ENCODE assay signal across 19 cellular contexts in the genomic region with DNA sequence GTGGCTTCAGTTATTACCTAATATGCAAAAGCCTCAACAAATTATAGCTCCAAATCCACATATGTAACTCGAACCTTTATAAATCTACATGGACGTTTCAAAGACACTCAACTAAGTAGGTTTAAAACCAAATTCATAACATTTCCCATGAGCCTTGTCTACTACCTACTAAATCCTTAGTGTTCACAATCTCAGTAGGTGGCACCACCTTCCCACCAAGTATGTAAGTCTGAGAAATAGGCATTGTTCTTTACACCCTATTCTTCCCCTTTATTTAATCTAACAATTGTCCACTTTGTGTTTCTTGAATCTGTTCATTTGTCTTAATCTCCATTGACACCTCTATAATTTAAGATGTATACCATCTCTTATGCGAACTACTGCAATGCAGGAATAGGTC. TPM values are rescaled to one million over a fixed set of nuclear protein-coding genes. Genes with fewer than 3 reads are reported as not detected.
DNase-seq lines count a peak whose midpoint lies in the region; ATAC-seq and TF ChIP-seq lines count a peak whose summit lies in the region.
"Had no signal": no experiment of that assay in that cellular context is flagged by ENCODE, and none has a peak within 500 bp of the region (broad histone marks: within the 10 kb centered on the region; RNA-seq: fewer than 3 reads in every experiment).

No MANE protein-coding gene starts in this region.

- peaks cover 4% of the 10 kb centered on the region for H3K36me3 Mint-ChIP-seq in T-helper 17 cell (ENCODE audit: low read depth)

- H3K36me3 ChIP-seq in HCT116 (ENCODE audit: control insufficient read depth in 1 of 2, insufficient read depth in 2 of 2, low read length in 2 of 2) = no peaks in the 10 kb centered on the region
- no peaks in the 10 kb centered on the region for H3K36me3 ChIP-seq in MG63

- H3K4me3 ChIP-seq in HCT116 (replicated peaks in 1 of 2; ENCODE audit: low read depth in 1 of 2, low read length in 2 of 2) = no peak overlapping the region
- no peak overlapping the region for H3K4me3 ChIP-seq in NB4 (ENCODE audit: low read depth, low read length)
- H3K4me3 ChIP-seq in MG63 = no peak overlapping the region
- H3K4me3 ChIP-seq: K562 had no signal

- DNase-seq in AML-193 (lab: John Stamatoyannopoulos, UW) (peak; percentile 27 to 60), HCT116 (ENCODE audit: low read depth, low spot score) (no peak), NB4 (ENCODE audit: low read depth) (peak; percentile 7), T-helper 17 cell (no peak), MG63 (no peak)
- DNase-seq: DMS79, NCI-H1105, NCI-H2081, NCI-H2227 treated with DMSO at 0.1 percent for 48 hours, NCI-H524, NCI-H82, OCI-M1, SHP77 treated with DMSO at 0.1 percent for 48 hours, SK-N-SH, T-helper 9 cell had no signal

- RAD21 ChIA-PET in HCT116 (lab: Charles Lee; ENCODE audit: low non-redundant PET in 1 of 2, low total read pairs in 2 of 2, uncharacterized antibody in 2 of 2, unreplicated experiment in 2 of 2) = no interaction called here

- no peaks in the 10 kb centered on the region for H3K27me3 Mint-ChIP-seq in T-helper 17 cell

- CTCF ChIA-PET in HCT116 (lab: Charles Lee) = no interaction called here

- no TSS peak for BruUV-seq in HCT116 (replicated peaks; lab: Mats Ljungman, UMichigan)

- intact Hi-C loops in HCT116 (cut with micrococcal nuclease) = loop anchor here (2.0 to 10.0 kb wide), 2 partner anchors 801 to 1183 kb away; partner anchors contain the start of gene KDSR

- no peaks in the 10 kb centered on the region for H3K9me3 ChIP-seq in HCT116 (ENCODE audit: control insufficient read depth in 1 of 2, insufficient read depth in 1 of 2, low read depth in 1 of 2, low read length in 2 of 2)
- H3K9me3 ChIP-seq in T-helper 17 cell (ENCODE audit: control insufficient read depth, low read length, poor library complexity, severe bottlenecking) = no peaks in the 10 kb centered on the region
- no peaks in the 10 kb centered on the region for H3K9me3 ChIP-seq in MG63
- H3K9me3 ChIP-seq: SK-N-SH had no signal

- POLR2A ChIA-PET in HCT116 (lab: Charles Lee) = no interaction called here

- no peak for ATAC-seq in HCT116
- no peak for ATAC-seq in T-helper 17 cell
- no peak for ATAC-seq in HG02642 (IDR thresholded peaks at IDR 0.05; ENCODE audit: poor library complexity, unreplicated experiment)
- ATAC-seq in HG02852 (IDR thresholded peaks at IDR 0.05; ENCODE audit: unreplicated experiment) = no peak
- ATAC-seq: K562 had no signal

- peaks cover 17% of the 10 kb centered on the region for H3K79me2 ChIP-seq in HCT116 (ENCODE audit: insufficient read depth, low read length)

- TF ChIP-seq CTCF in HCT116 (IDR thresholded peaks at IDR 0.05 in 2 of 3, conservative IDR thresholded peaks at IDR 0.05 in 1 of 3; ENCODE audit: borderline replicate concordance in 1 of 3, insufficient read depth in 1 of 3, low read depth in 2 of 3, low read length in 2 of 3) = no peak
- TF ChIP-seq CTCF in NB4 (IDR thresholded peaks at IDR 0.05; ENCODE audit: low read depth, low read length) = no peak

- no peak overlapping the region for H2AFZ ChIP-seq in HCT116 (ENCODE audit: low read depth, low read length, poor library complexity, severe bottlenecking)

- H3K27ac Mint-ChIP-seq in T-helper 17 cell = no peak overlapping the region

- peaks cover 19% of the 10 kb centered on the region for H3K4me1 Mint-ChIP-seq in T-helper 17 cell

- H3K9ac ChIP-seq in HCT116 (ENCODE audit: low read length) = no peak overlapping the region
- H3K9ac ChIP-seq: SK-N-SH had no signal

- H3K4me3 Mint-ChIP-seq in T-helper 17 cell = peak overlapping the region; percentile 19

- H3K27me3 ChIP-seq in HCT116 (ENCODE audit: insufficient read depth, low read length) (no peaks in the 10 kb centered on the region), MG63 (no peaks in the 10 kb centered on the region)

- H3K9me2 ChIP-seq in HCT116 (ENCODE audit: insufficient read depth) = no peaks in the 10 kb centered on the region
- H3K9me2 ChIP-seq: SK-N-SH had no signal

- H3K4me1 ChIP-seq in HCT116 (ENCODE audit: control insufficient read depth in 1 of 2, insufficient read depth in 2 of 2, low read length in 2 of 2) = peaks cover 0 to 7% of the 10 kb centered on the region in 2 experiments; a peak in 2 of 4 replicates

- no peaks in the 10 kb centered on the region for H4K20me1 ChIP-seq in HCT116 (ENCODE audit: insufficient read depth)

- no peak overlapping the region for H3K27ac ChIP-seq in HCT116 (ENCODE audit: low read depth, low read length)
- H3K27ac ChIP-seq: C4-2B had no signal

- TF ChIP-seq POLR2A in HCT116 (IDR thresholded peaks at IDR 0.05; ENCODE audit: borderline replicate concordance, extremely low read depth, insufficient read depth, insufficient read length) (no peak), NB4 (IDR thresholded peaks at IDR 0.05; ENCODE audit: extremely low read depth, insufficient read length) (no peak)

- no peak overlapping the region for H3K4me2 ChIP-seq in HCT116 (ENCODE audit: low read length)
- H3K4me2 ChIP-seq: SK-N-SH had no signal

- TF ChIP-seq RAD21 in HCT116 (IDR thresholded peaks at IDR 0.05; ENCODE audit: low read depth) = peak; percentile 23; the same call in 1 of the 2 replicates

TF ChIP-seq in HCT116, 20 proteins besides CTCF, POLR2A, EP300 and RAD21:
- TF ChIP-seq ZNF274 (IDR thresholded peaks at IDR 0.05; ENCODE audit: low read depth, low read length) (no peak), EGR1 (IDR thresholded peaks at IDR 0.05; ENCODE audit: low read depth) (no peak), ELF1 (IDR thresholded peaks at IDR 0.05; ENCODE audit: borderline replicate concordance, low read depth) (no peak), JUND (IDR thresholded peaks at IDR 0.05) (no peak), SRF (IDR thresholded peaks at IDR 0.05; ENCODE audit: low read depth) (no peak), SIN3A (IDR thresholded peaks at IDR 0.05; ENCODE audit: low read depth) (no peak), YY1 (IDR thresholded peaks at IDR 0.05; ENCODE audit: extremely low read depth, insufficient replicate concordance, low read depth, low read length) (no peak), ZBTB33 (IDR thresholded peaks at IDR 0.05; ENCODE audit: extremely low read depth, insufficient replicate concordance, low read length) (no peak), ZFX (IDR thresholded peaks at IDR 0.05) (no peak), FOSL1 (IDR thresholded peaks at IDR 0.05; ENCODE audit: low read depth) (no peak), SP1 (IDR thresholded peaks at IDR 0.05; ENCODE audit: low read depth) (no peak), CBX3 (IDR thresholded peaks at IDR 0.05; ENCODE audit: low read depth) (no peak)
- TF ChIP-seq, protein P1, sequence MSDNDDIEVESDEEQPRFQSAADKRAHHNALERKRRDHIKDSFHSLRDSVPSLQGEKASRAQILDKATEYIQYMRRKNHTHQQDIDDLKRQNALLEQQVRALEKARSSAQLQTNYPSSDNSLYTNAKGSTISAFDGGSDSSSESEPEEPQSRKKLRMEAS (IDR thresholded peaks at IDR 0.05) = no peak

RNA-seq across cellular contexts. Expression of gene PIGN, which starts 4.6 kb away (rescaled TPM):
- total RNA-seq in HCT116 (2021; ENCODE audit: unreplicated experiment) (12.2 TPM), T-helper 17 cell (10 to 100 TPM; 17.9 to 18.1 TPM)
- 3.3 and 4.4 TPM in 2 replicates for polyA plus RNA-seq in HCT116 (2012)
- total RNA-seq in MG63 (2014; rRNA removed; shearing (Covaris generic); ENCODE audit: low replicate concordance) = 14.5 and 19.2 TPM in 2 replicates

RNA-seq across cellular contexts. Expression of gene RELCH, which starts 4.8 kb away (rescaled TPM):
- total RNA-seq in HCT116 (2021; ENCODE audit: unreplicated experiment) = 17.4 TPM
- 10.3 and 11.4 TPM in 2 replicates for polyA plus RNA-seq in HCT116 (2012)
- 10 to 100 TPM; 49.0 to 52.5 TPM for total RNA-seq in T-helper 17 cell
- total RNA-seq in MG63 (2014; rRNA removed; shearing (Covaris generic); ENCODE audit: low replicate concordance) = 17.2 and 31.9 TPM in 2 replicates

Comparison
In these comparisons a context has a peak if more than half of its experiments do, and no peak if none do; other contexts are left out.
1. DNase-seq: peak in AML-193 (2 of 2) and NB4 (single experiment); none in HCT116 (single experiment), T-helper 17 cell (0 of 3) and MG63 (single experiment).